In the genomic region with DNA sequence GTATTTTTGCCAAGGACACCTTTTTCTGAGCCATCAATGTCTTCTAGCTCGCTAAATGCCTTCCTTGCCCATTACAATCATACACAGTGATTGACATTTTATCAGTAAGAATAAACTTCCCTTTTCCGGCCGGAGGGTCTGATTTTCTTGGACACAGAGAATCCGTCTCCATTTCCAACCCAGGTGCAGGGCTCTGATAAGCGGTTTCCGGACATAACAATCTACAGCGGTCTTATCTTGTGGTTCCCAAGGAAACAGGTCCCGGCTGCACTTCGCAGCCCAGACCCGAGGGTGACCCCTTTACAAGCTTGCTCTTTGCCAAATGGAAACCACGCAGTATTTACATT, we compare ENCODE assay signal across 8 cellular contexts. TPM values are rescaled to one million over a fixed set of nuclear protein-coding genes. Genes with fewer than 3 reads are reported as not detected.
DNase-seq lines count a peak whose midpoint lies in the region; ATAC-seq and TF ChIP-seq lines count a peak whose summit lies in the region.

No MANE protein-coding gene starts in this region.

- H3K9me3 ChIP-seq in ES-I3 (ENCODE audit: control insufficient read depth, insufficient read depth, low read length) = no peaks in the 10 kb centered on the region

- no peak for TF ChIP-seq POLR2A in erythroblast (IDR thresholded peaks at IDR 0.05; ENCODE audit: low read length)

- 0 out of 2 replicates have a peak, but pooled peaks cover 9% of the 10 kb centered on the region for H3K4me1 ChIP-seq in ES-I3 (ENCODE audit: insufficient read depth, low read length)

- H3K27me3 Mint-ChIP-seq in natural killer cell treated with Interleukin-12 subunit alpha and Interleukin-12 subunit beta and Interleukin-15 and Interleukin-18, amount 100 ng/mL, for 72 hours = no peaks in the 10 kb centered on the region

- peaks cover 19 to 27% of the 10 kb centered on the region in 2 donors for H3K4me1 Mint-ChIP-seq in natural killer cell treated with Interleukin-12 subunit alpha and Interleukin-12 subunit beta and Interleukin-15 and Interleukin-18, amount 100 ng/mL, for 72 hours (ENCODE audit: low read depth in 2 of 2)

- no peak for TF ChIP-seq CTCF in GM20000 (IDR thresholded peaks at IDR 0.05; ENCODE audit: extremely low read depth, missing control alignments)

- no peaks in the 10 kb centered on the region for H3K36me3 ChIP-seq in ES-I3 (ENCODE audit: insufficient read depth, low read length)

- ATAC-seq in HG02885 (IDR thresholded peaks at IDR 0.05; ENCODE audit: poor library complexity, unreplicated experiment) = peak; percentile 2
- peak; percentile 8 for ATAC-seq in SK-N-SH treated with all-trans-retinoic acid at 6 μM for 48 hours
- ATAC-seq in natural killer cell treated with Interleukin-12 subunit alpha and Interleukin-12 subunit beta and Interleukin-15 and Interleukin-18, amount 100 ng/mL, for 72 hours = peak in 1 of 2 donors; percentile 0
- ATAC-seq in HG03039 (IDR thresholded peaks at IDR 0.05; ENCODE audit: unreplicated experiment) = no peak
- no peak for ATAC-seq in GM21737 (IDR thresholded peaks at IDR 0.05; ENCODE audit: unreplicated experiment)

- H3K27ac Mint-ChIP-seq in natural killer cell treated with Interleukin-12 subunit alpha and Interleukin-12 subunit beta and Interleukin-15 and Interleukin-18, amount 100 ng/mL, for 72 hours = peak overlapping the region; percentile 92 to 99

- H3K9me3 Mint-ChIP-seq in natural killer cell treated with Interleukin-12 subunit alpha and Interleukin-12 subunit beta and Interleukin-15 and Interleukin-18, amount 100 ng/mL, for 72 hours = no peaks in the 10 kb centered on the region

- peak overlapping the region; percentile 86 for H3K9ac ChIP-seq in ES-I3 (ENCODE audit: low read depth, low read length)

- peak; percentile 91 to 95 for DNase-seq in erythroblast (lab: John Stamatoyannopoulos, UW)
- no peak for DNase-seq in natural killer cell treated with Interleukin-12 subunit alpha and Interleukin-12 subunit beta and Interleukin-15 and Interleukin-18, amount 100 ng/mL, for 72 hours (ENCODE audit: low spot score)
- DNase-seq in GM20000 (ENCODE audit: low spot score) = no peak

- no peaks in the 10 kb centered on the region for H3K36me3 Mint-ChIP-seq in natural killer cell treated with Interleukin-12 subunit alpha and Interleukin-12 subunit beta and Interleukin-15 and Interleukin-18, amount 100 ng/mL, for 72 hours

- peak overlapping the region; percentile 87 for H3K4me3 Mint-ChIP-seq in natural killer cell treated with Interleukin-12 subunit alpha and Interleukin-12 subunit beta and Interleukin-15 and Interleukin-18, amount 100 ng/mL, for 72 hours

TF ChIP-seq in SK-N-SH treated with all-trans-retinoic acid at 6 μM for 48 hours, 23 proteins besides CTCF, POLR2A, EP300 and RAD21:
- TF ChIP-seq ZFP3 (CRISPR knock-in tag; IDR thresholded peaks at IDR 0.05) = no peak
- TF ChIP-seq GLIS3 (CRISPR knock-in tag; IDR thresholded peaks at IDR 0.05) = no peak
- peak; percentile 73; the same call in 1 of the 2 replicates for TF ChIP-seq TCF4 (CRISPR knock-in tag; IDR thresholded peaks at IDR 0.05; ENCODE audit: borderline replicate concordance)
- TF ChIP-seq, protein P1, sequence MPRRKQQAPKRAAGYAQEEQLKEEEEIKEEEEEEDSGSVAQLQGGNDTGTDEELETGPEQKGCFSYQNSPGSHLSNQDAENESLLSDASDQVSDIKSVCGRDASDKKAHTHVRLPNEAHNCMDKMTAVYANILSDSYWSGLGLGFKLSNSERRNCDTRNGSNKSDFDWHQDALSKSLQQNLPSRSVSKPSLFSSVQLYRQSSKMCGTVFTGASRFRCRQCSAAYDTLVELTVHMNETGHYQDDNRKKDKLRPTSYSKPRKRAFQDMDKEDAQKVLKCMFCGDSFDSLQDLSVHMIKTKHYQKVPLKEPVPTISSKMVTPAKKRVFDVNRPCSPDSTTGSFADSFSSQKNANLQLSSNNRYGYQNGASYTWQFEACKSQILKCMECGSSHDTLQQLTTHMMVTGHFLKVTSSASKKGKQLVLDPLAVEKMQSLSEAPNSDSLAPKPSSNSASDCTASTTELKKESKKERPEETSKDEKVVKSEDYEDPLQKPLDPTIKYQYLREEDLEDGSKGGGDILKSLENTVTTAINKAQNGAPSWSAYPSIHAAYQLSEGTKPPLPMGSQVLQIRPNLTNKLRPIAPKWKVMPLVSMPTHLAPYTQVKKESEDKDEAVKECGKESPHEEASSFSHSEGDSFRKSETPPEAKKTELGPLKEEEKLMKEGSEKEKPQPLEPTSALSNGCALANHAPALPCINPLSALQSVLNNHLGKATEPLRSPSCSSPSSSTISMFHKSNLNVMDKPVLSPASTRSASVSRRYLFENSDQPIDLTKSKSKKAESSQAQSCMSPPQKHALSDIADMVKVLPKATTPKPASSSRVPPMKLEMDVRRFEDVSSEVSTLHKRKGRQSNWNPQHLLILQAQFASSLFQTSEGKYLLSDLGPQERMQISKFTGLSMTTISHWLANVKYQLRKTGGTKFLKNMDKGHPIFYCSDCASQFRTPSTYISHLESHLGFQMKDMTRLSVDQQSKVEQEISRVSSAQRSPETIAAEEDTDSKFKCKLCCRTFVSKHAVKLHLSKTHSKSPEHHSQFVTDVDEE (CRISPR knock-in tag; IDR thresholded peaks at IDR 0.05) = 0 out of 2 replicates have a peak, but pooled peaks have one; percentile 11

RNA-seq across cellular contexts. Expression of a gene that starts 5.1 kb away (rescaled TPM):
- 10 to 100 TPM in 1 of 2 donors, 1 to 10 TPM in 1; 5.3 to 10.4 TPM for total RNA-seq in natural killer cell treated with Interleukin-12 subunit alpha and Interleukin-12 subunit beta and Interleukin-15 and Interleukin-18, amount 100 ng/mL, for 72 hours

RNA-seq across cellular contexts. Expression of a gene that starts 27.5 kb away (rescaled TPM):
- total RNA-seq in natural killer cell treated with Interleukin-12 subunit alpha and Interleukin-12 subunit beta and Interleukin-15 and Interleukin-18, amount 100 ng/mL, for 72 hours = 1 to 10 TPM in 1 of 2 donors, under 1 TPM in 1; 0.45 to 1.8 TPM

RNA-seq across cellular contexts. Expression of a gene that starts 49.2 kb away (rescaled TPM):
- 1 to 10 TPM; 4.1 to 4.8 TPM for total RNA-seq in natural killer cell treated with Interleukin-12 subunit alpha and Interleukin-12 subunit beta and Interleukin-15 and Interleukin-18, amount 100 ng/mL, for 72 hours

Comparison
In these comparisons a context has a peak if more than half of its experiments do, and no peak if none do; other contexts are left out.
1. ATAC-seq: peak in HG02885 (single experiment) and SK-N-SH treated with all-trans-retinoic acid at 6 μM for 48 hours (single experiment); none in HG03039 (single experiment) and GM21737 (single experiment).
2. DNase-seq: peak in erythroblast (2 of 2); none in natural killer cell treated with Interleukin-12 subunit alpha and Interleukin-12 subunit beta and Interleukin-15 and Interleukin-18, amount 100 ng/mL, for 72 hours (single experiment) and GM20000 (single experiment).